8 cellular contexts compared by ENCODE assay signal in the genomic region with DNA sequence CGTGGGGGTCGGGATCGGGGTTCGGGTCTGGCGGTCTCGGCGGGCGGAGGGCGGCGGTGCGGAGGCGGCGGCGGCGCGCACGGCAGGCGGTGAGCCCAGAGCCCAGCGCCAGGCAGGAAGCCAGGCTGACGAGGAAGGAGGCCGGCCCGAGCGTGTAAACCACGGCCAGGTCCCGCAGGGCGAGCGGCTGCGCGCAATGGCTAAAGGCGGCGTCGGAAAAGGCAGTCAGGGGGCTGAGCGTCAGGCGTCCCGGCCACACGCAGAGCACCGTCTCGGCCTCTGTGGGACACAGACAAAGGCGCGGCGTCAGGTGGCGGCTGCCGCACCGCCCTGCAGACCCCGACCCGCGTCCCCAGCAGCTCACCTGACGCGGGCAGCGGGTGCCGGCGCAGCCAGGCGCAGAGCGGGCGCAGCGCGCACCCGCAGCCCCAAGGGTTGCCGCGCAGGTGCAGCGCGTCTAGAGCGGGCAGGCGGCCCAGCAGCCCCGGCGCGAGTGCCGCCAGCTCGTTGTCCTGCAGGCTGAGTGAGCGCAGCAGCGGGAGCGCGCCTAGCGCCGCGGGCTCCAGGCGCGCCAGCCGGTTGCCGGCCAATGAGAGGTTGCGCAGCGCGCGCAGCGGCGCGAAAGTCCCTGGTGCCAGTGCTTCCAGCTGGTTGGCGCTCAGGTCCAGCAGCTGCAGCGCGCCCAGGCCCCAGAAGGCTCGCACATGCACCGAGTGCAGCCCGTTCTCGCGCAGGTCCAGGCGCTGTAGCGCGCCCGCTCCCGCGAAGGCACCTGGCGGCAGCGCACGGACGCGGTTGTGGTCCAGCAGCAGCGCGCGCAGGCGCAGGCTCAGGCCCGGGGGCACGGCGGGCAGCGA. TPM values are rescaled to one million over a fixed set of nuclear protein-coding genes. Genes with fewer than 3 reads are reported as not detected.
DNase-seq lines count a peak whose midpoint lies in the region; ATAC-seq and TF ChIP-seq lines count a peak whose summit lies in the region.

No MANE protein-coding gene starts in this region.

- no peaks in the 10 kb centered on the region for H3K36me3 Mint-ChIP-seq in CD4-positive, alpha-beta T cell (ENCODE audit: low read depth)
- no peaks in the 10 kb centered on the region for H3K36me3 Mint-ChIP-seq in brain

- intact Hi-C loops in CD4-positive, alpha-beta T cell (cut with DNase I, micrococcal nuclease): no loop called here

- H3K4me1 ChIP-seq in upper lobe of left lung: peaks cover 25 to 38% (median 30%) of the 10 kb centered on the region in 4 donors

- POLR2A ChIA-PET in CD4-positive, alpha-beta T cell (lab: Charles Lee): no interaction called here

- peak; percentile 34 for ATAC-seq in CD4-positive, alpha-beta T cell (ENCODE audit: poor library complexity)
- ATAC-seq in upper lobe of left lung (ENCODE audit: low FRiP score in 2 of 2) (peak in 1 of 2 donors; percentile 9), HG03135 (IDR thresholded peaks at IDR 0.05; ENCODE audit: unreplicated experiment) (no peak)

- H3K4me3 Mint-ChIP-seq in CD4-positive, alpha-beta T cell: peak overlapping the region; percentile 38
- peak overlapping the region; percentile 67 to 84 (median 79) for H3K4me3 Mint-ChIP-seq in brain

- no peaks in the 10 kb centered on the region for H3K4me1 Mint-ChIP-seq in CD4-positive, alpha-beta T cell (ENCODE audit: low read depth)
- H3K4me1 Mint-ChIP-seq in brain: peaks cover 5% of the 10 kb centered on the region

- DNase-seq in CD4-positive, alpha-beta T cell: no peak
- DNase-seq in GM20000 (ENCODE audit: low spot score) (peak; percentile 84), NCI-H524 (lab: John Stamatoyannopoulos, UW) (peak; percentile 79 to 92), left kidney (ENCODE audit: low read depth, low spot score) (peak; percentile 82), upper lobe of left lung (peak in 1 of 2 donors; percentile 91)
- DNase-seq in effector CD4-positive, alpha-beta T cell: no peak

- TF ChIP-seq CTCF in CD4-positive, alpha-beta T cell (IDR thresholded peaks at IDR 0.05): no peak
- TF ChIP-seq CTCF in GM20000 (IDR thresholded peaks at IDR 0.05; ENCODE audit: extremely low read depth, missing control alignments): no peak
- no peak for TF ChIP-seq CTCF in brain (conservative IDR thresholded peaks at IDR 0.05)
- TF ChIP-seq CTCF in upper lobe of left lung (IDR thresholded peaks at IDR 0.05): no peak

- CTCF ChIA-PET in CD4-positive, alpha-beta T cell (lab: Charles Lee): no interaction called here

- H3K9me3 ChIP-seq in CD4-positive, alpha-beta T cell (ENCODE audit: control insufficient read depth, low read length): no peaks in the 10 kb centered on the region
- H3K9me3 ChIP-seq in upper lobe of left lung: no peaks in the 10 kb centered on the region

- peaks cover 37% of the 10 kb centered on the region for H3K27me3 Mint-ChIP-seq in CD4-positive, alpha-beta T cell
- peaks cover 40% of the 10 kb centered on the region for H3K27me3 Mint-ChIP-seq in brain

- H3K36me3 ChIP-seq in upper lobe of left lung: no peaks in the 10 kb centered on the region

- no peak for TF ChIP-seq EP300 in upper lobe of left lung (IDR thresholded peaks at IDR 0.05)

- no peak overlapping the region for H3K27ac ChIP-seq in CD4-positive, alpha-beta T cell (ENCODE audit: low read depth, low read length)
- H3K27ac ChIP-seq in upper lobe of left lung: no peak overlapping the region

- H3K27me3 ChIP-seq in CD4-positive, alpha-beta T cell (ENCODE audit: control insufficient read depth, insufficient read depth, low read length): peaks cover 84% of the 10 kb centered on the region
- H3K27me3 ChIP-seq in upper lobe of left lung: peaks cover 8 to 69% (median 54%) of the 10 kb centered on the region in 4 donors

- peak overlapping the region in 3 of 4 donors; percentile 28 to 43 (median 42) for H3K4me3 ChIP-seq in upper lobe of left lung

- no peak overlapping the region for H3K27ac Mint-ChIP-seq in CD4-positive, alpha-beta T cell
- peak overlapping the region in 3 of 5 experiments; percentile 58 to 75 (median 69) for H3K27ac Mint-ChIP-seq in brain

- no peaks in the 10 kb centered on the region for H3K9me3 Mint-ChIP-seq in CD4-positive, alpha-beta T cell
- H3K9me3 Mint-ChIP-seq in brain: peaks cover 0 to 3% (median 0%) of the 10 kb centered on the region in 5 experiments

- WGBS in upper lobe of left lung, 2 donors: 0% methylated on average over 34 to 74 of the region's 114 CpGs

- TF ChIP-seq POLR2A in upper lobe of left lung (IDR thresholded peaks at IDR 0.05): no peak

RNA-seq across cellular contexts. Expression of gene LRRC26, which starts 0.7 kb away (rescaled TPM):
- total RNA-seq in CD4-positive, alpha-beta T cell: not detected
- 0.80 TPM for polyA plus RNA-seq in brain (ENCODE audit: insufficient read depth, low read depth, low replicate concordance)
- 1 to 10 TPM in 3 of 6 donors, under 1 TPM in 1, not detected in 2; 0.46 to 6.3 (median 1.7) TPM for total RNA-seq in upper lobe of left lung

RNA-seq across cellular contexts. Expression of gene TMEM210, which starts 2.7 kb away (rescaled TPM):
- total RNA-seq in CD4-positive, alpha-beta T cell: not detected
- not detected for polyA plus RNA-seq in brain (ENCODE audit: insufficient read depth, low read depth, low replicate concordance)
- total RNA-seq in upper lobe of left lung: not detected

RNA-seq across cellular contexts. Expression of gene ANAPC2, which starts 19.2 kb away (rescaled TPM):
- total RNA-seq in CD4-positive, alpha-beta T cell: 100 to 1,000 TPM; 144 to 149 TPM
- 36.9 TPM for polyA plus RNA-seq in brain (ENCODE audit: insufficient read depth, low read depth, low replicate concordance)
- total RNA-seq in upper lobe of left lung: 100 to 1,000 TPM in 1 of 6 donors, 10 to 100 TPM in 5; 31.9 to 174 (median 67.3) TPM

RNA-seq across cellular contexts. Expression of gene SSNA1, which starts 19.3 kb away (rescaled TPM):
- 10 to 100 TPM; 30.1 to 30.5 TPM for total RNA-seq in CD4-positive, alpha-beta T cell
- polyA plus RNA-seq in brain (ENCODE audit: insufficient read depth, low read depth, low replicate concordance): 173 TPM
- total RNA-seq in upper lobe of left lung: 100 to 1,000 TPM in 1 of 6 donors, 10 to 100 TPM in 5; 39.8 to 110 (median 73.0) TPM

RNA-seq across cellular contexts. Expression of gene GRIN1, which starts 30.2 kb away (rescaled TPM):
- not detected for total RNA-seq in CD4-positive, alpha-beta T cell
- 81.8 TPM for polyA plus RNA-seq in brain (ENCODE audit: insufficient read depth, low read depth, low replicate concordance)
- total RNA-seq in upper lobe of left lung: 1 to 10 TPM in 1 of 6 donors, under 1 TPM in 2, not detected in 3; 0.17 to 2.1 (median 0.49) TPM

Comparison
In these comparisons a context has a peak if more than half of its experiments do, and no peak if none do; other contexts are left out.
1. DNase-seq: peak in GM20000 (single experiment), NCI-H524 (2 of 2) and left kidney (single experiment); none in CD4-positive, alpha-beta T cell (0 of 10) and effector CD4-positive, alpha-beta T cell (single experiment).